ENCODE assay signal across 12 cellular contexts in the genomic region with DNA sequence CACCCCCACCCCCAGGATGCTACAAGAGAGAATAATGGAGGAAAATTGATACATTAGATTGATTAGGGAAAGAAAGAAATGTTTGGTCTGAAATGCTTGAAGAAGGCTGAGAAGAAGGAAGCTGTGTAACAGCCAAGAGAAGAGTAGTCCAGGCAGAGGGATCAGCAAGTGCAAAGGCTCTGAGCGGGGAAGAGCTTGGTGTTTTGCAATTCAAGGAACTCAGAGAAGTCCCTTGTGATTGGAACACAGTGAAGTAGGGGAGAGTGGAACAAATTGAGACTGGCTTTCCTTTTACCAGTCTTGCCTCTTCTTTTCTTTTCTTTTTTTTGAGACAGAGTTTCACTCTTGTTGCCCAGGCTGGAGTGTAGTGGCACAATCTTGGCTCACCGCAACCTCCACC.
DNase-seq lines count a peak whose midpoint lies in the region; ATAC-seq and TF ChIP-seq lines count a peak whose summit lies in the region.
"Had no signal": no experiment of that assay in that cellular context is flagged by ENCODE, and none has a peak within 500 bp of the region (broad histone marks: within the 10 kb centered on the region; RNA-seq: fewer than 3 reads in every experiment).

No MANE protein-coding gene starts in this region.

- H3K9me3 Mint-ChIP-seq in natural killer cell, result no peaks in the 10 kb centered on the region
- peaks cover 4% of the 10 kb centered on the region for H3K9me3 Mint-ChIP-seq in natural killer cell treated with Interleukin-12 subunit alpha and Interleukin-12 subunit beta and Interleukin-15 and Interleukin-18, amount 100 ng/mL, for 72 hours
- H3K9me3 Mint-ChIP-seq: nephron had no signal

- no peaks in the 10 kb centered on the region for H3K27me3 ChIP-seq in OCI-LY1 (ENCODE audit: insufficient read depth, low read length)
- H3K27me3 ChIP-seq in duodenal mucosa (ENCODE audit: control insufficient read depth in 1 of 2, insufficient read depth in 2 of 2, low read length in 2 of 2), result peaks cover 0 to 2% of the 10 kb centered on the region in 2 donors
- no peaks in the 10 kb centered on the region for H3K27me3 ChIP-seq in transverse colon
- H3K27me3 ChIP-seq: BLaER1 treated with 17β-estradiol and CSF1 and Interleukin-3, amounts not matched to agents 10 nM and 100 nM had no signal

- H2AFZ ChIP-seq in OCI-LY1 (ENCODE audit: low read length), result no peak overlapping the region

- DNase-seq in natural killer cell (no peak), transverse colon (no peak), NCI-H446 (lab: John Stamatoyannopoulos, UW) (no peak)
- no peak for DNase-seq in natural killer cell treated with Interleukin-12 subunit alpha and Interleukin-12 subunit beta and Interleukin-15 and Interleukin-18, amount 100 ng/mL, for 72 hours (ENCODE audit: low spot score)
- DNase-seq in stimulated activated CD4-positive, alpha-beta T cell treated with anti-CD3 and anti-CD28 coated beads, Interleukin-1b, Interleukin-23, amount 100 ng/mL, for 48 hours, result no peak
- DNase-seq: kidney glomerular epithelial cell had no signal

- no peak overlapping the region for H3K27ac ChIP-seq in OCI-LY1 (ENCODE audit: low read depth, low read length, poor library complexity, severe bottlenecking)
- no peak overlapping the region for H3K27ac ChIP-seq in duodenal mucosa (ENCODE audit: low read depth, low read length)
- H3K27ac ChIP-seq in transverse colon, result peak overlapping the region; percentile 89 to 93 (median 90)

- H3F3A ChIP-seq in OCI-LY1 (ENCODE audit: insufficient read depth, low read length), result no peaks in the 10 kb centered on the region

- H3K9me2 ChIP-seq in OCI-LY1 (ENCODE audit: low read depth, low read length), result no peaks in the 10 kb centered on the region

- in situ Hi-C loops in transverse colon (cut with MboI; ENCODE audit: low pct_ligation_motif_present in 1 of 4, low pct_unique_long_range_greater_than_20kb in 1 of 4, low sequenced_read_pairs in 3 of 4), result no loop called here

- H3K4me3 ChIP-seq in OCI-LY1 (ENCODE audit: low read depth, low read length, poor library complexity, severe bottlenecking) (peak overlapping the region; percentile 96), duodenal mucosa (ENCODE audit: low read depth in 1 of 2, low read length in 2 of 2) (peak overlapping the region; percentile 63 to 67), transverse colon (no peak overlapping the region)

- H3K9me3 ChIP-seq in OCI-LY1 (ENCODE audit: low read length), result no peaks in the 10 kb centered on the region
- no peaks in the 10 kb centered on the region for H3K9me3 ChIP-seq in duodenal mucosa (ENCODE audit: control insufficient read depth in 1 of 2, low read length in 2 of 2)
- H3K9me3 ChIP-seq in transverse colon, result no peaks in the 10 kb centered on the region
- H3K9me3 ChIP-seq: BLaER1 treated with 17β-estradiol and CSF1 and Interleukin-3, amounts not matched to agents 10 nM and 100 nM had no signal

- H4K20me1 ChIP-seq in OCI-LY1 (ENCODE audit: insufficient read depth, low read length), result no peaks in the 10 kb centered on the region
- H4K20me1 ChIP-seq: BLaER1 treated with 17β-estradiol and CSF1 and Interleukin-3, amounts not matched to agents 10 nM and 100 nM had no signal

- peak overlapping the region; percentile 74 for H3K4me3 Mint-ChIP-seq in natural killer cell
- no peak overlapping the region for H3K4me3 Mint-ChIP-seq in natural killer cell treated with Interleukin-12 subunit alpha and Interleukin-12 subunit beta and Interleukin-15 and Interleukin-18, amount 100 ng/mL, for 72 hours

- H3K36me3 Mint-ChIP-seq in natural killer cell, result no peaks in the 10 kb centered on the region
- peaks cover 4% of the 10 kb centered on the region for H3K36me3 Mint-ChIP-seq in natural killer cell treated with Interleukin-12 subunit alpha and Interleukin-12 subunit beta and Interleukin-15 and Interleukin-18, amount 100 ng/mL, for 72 hours

- TF ChIP-seq CTCF in natural killer cell (IDR thresholded peaks at IDR 0.05) (no peak), OCI-LY1 (IDR thresholded peaks at IDR 0.05; ENCODE audit: low read length) (no peak), transverse colon (IDR thresholded peaks at IDR 0.05) (no peak)

- H3K36me3 ChIP-seq in OCI-LY1 (ENCODE audit: insufficient read depth, low read length) (no peaks in the 10 kb centered on the region), duodenal mucosa (ENCODE audit: control insufficient read depth in 1 of 2, insufficient read depth in 2 of 2, low read length in 2 of 2) (no peaks in the 10 kb centered on the region), transverse colon (no peaks in the 10 kb centered on the region)
- H3K36me3 ChIP-seq: BLaER1 treated with 17β-estradiol and CSF1 and Interleukin-3, amounts not matched to agents 10 nM and 100 nM had no signal

- TF ChIP-seq EP300 in transverse colon (IDR thresholded peaks at IDR 0.05; ENCODE audit: low read depth), result no peak

- H3K27ac Mint-ChIP-seq in natural killer cell, result peak overlapping the region in 1 of 2 donors; percentile 92
- no peak overlapping the region for H3K27ac Mint-ChIP-seq in natural killer cell treated with Interleukin-12 subunit alpha and Interleukin-12 subunit beta and Interleukin-15 and Interleukin-18, amount 100 ng/mL, for 72 hours
- H3K27ac Mint-ChIP-seq: nephron had no signal

- ATAC-seq in natural killer cell (no peak), HG02938 (IDR thresholded peaks at IDR 0.05; ENCODE audit: unreplicated experiment) (no peak)
- no peak for ATAC-seq in natural killer cell treated with Interleukin-12 subunit alpha and Interleukin-12 subunit beta and Interleukin-15 and Interleukin-18, amount 100 ng/mL, for 72 hours
- ATAC-seq: sciatic nerve had no signal

- no peak for TF ChIP-seq POLR2A in transverse colon (IDR thresholded peaks at IDR 0.05)

- peak overlapping the region; percentile 58 for H3K9ac ChIP-seq in OCI-LY1 (ENCODE audit: low read length)
- H3K9ac ChIP-seq in duodenal mucosa (ENCODE audit: low read depth in 1 of 2, low read length in 2 of 2), result no peak overlapping the region

- peaks cover 23 to 28% of the 10 kb centered on the region in 2 donors for H3K4me1 Mint-ChIP-seq in natural killer cell
- H3K4me1 Mint-ChIP-seq in natural killer cell treated with Interleukin-12 subunit alpha and Interleukin-12 subunit beta and Interleukin-15 and Interleukin-18, amount 100 ng/mL, for 72 hours (ENCODE audit: low read depth in 2 of 2), result peaks cover 14 to 19% of the 10 kb centered on the region in 2 donors

- intact Hi-C loops in natural killer cell (cut with micrococcal nuclease) (no loop called here), transverse colon (cut with DNase I; ENCODE audit: low total_unique reads) (no loop called here)

- no peaks in the 10 kb centered on the region for H3K79me2 ChIP-seq in OCI-LY1 (ENCODE audit: insufficient read depth, low read length)

- H3K4me1 ChIP-seq in OCI-LY1 (ENCODE audit: insufficient read depth, low read length, severe bottlenecking), result peaks cover 20% of the 10 kb centered on the region
- peaks cover 6 to 10% of the 10 kb centered on the region in 2 donors for H3K4me1 ChIP-seq in duodenal mucosa (ENCODE audit: control insufficient read depth in 1 of 2, insufficient read depth in 2 of 2, low read length in 2 of 2)
- peaks cover 0 to 16% (median 0%) of the 10 kb centered on the region in 4 donors for H3K4me1 ChIP-seq in transverse colon

- WGBS in transverse colon (ENCODE audit: low coverage in 1 of 2), 2 donors, result 81 to 87% methylated on average over 2 of the region's 2 CpGs

- H3K27me3 Mint-ChIP-seq in natural killer cell (ENCODE audit: low read depth in 2 of 2), result peaks cover 3 to 8% of the 10 kb centered on the region in 2 donors
- H3K27me3 Mint-ChIP-seq in natural killer cell treated with Interleukin-12 subunit alpha and Interleukin-12 subunit beta and Interleukin-15 and Interleukin-18, amount 100 ng/mL, for 72 hours, result peaks cover 0 to 8% of the 10 kb centered on the region in 2 donors

- H3K4me2 ChIP-seq in OCI-LY1 (ENCODE audit: low read length), result peak overlapping the region; percentile 98; the same call in 1 of the 2 replicates

Comparison
In these comparisons a context has a peak if more than half of its experiments do, and no peak if none do; other contexts are left out.
1. H3K27ac ChIP-seq: peak in transverse colon (4 of 4); none in OCI-LY1 (single experiment) and duodenal mucosa (single experiment).
2. H3K4me3 ChIP-seq: peak in OCI-LY1 (single experiment) and duodenal mucosa (2 of 2); none in transverse colon (0 of 4).